20 cellular contexts compared by ENCODE assay signal in genomic region chr18:52319423-52319822, GRCh38. TPM values are rescaled to one million over a fixed set of nuclear protein-coding genes. Genes with fewer than 3 reads are reported as not detected.
DNase-seq lines count a peak whose midpoint lies in the region; ATAC-seq and TF ChIP-seq lines count a peak whose summit lies in the region.
"Had no signal": no experiment of that assay in that cellular context is flagged by ENCODE, and none has a peak within 500 bp of the region (broad histone marks: within the 10 kb centered on the region; RNA-seq: fewer than 3 reads in every experiment).

No MANE protein-coding gene starts in this region.

- no peak overlapping the region for H2AK5ac ChIP-seq in mesendoderm (ENCODE audit: low read length)

- H3K27me3 ChIP-seq in A673 (replicated peaks; ENCODE audit: insufficient read depth, low read depth, low read length, poor library complexity) (no peaks in the 10 kb centered on the region), GM23338 (ENCODE audit: insufficient read depth) (no peaks in the 10 kb centered on the region), mesendoderm (ENCODE audit: insufficient read depth, low read length, poor library complexity) (no peaks in the 10 kb centered on the region)

- no peak overlapping the region for H3K4me3 Mint-ChIP-seq in GM23338
- H3K4me3 Mint-ChIP-seq: CD8-positive, alpha-beta memory T cell had no signal

- H3K27ac ChIP-seq in A673 (ENCODE audit: low read depth, low read length, poor library complexity, severe bottlenecking) (no peak overlapping the region), GM23338 (ENCODE audit: low read depth) (no peak overlapping the region), mesendoderm (ENCODE audit: low read depth, low read length) (no peak overlapping the region)
- H3K27ac ChIP-seq: HL-60 had no signal

- H3K4ac ChIP-seq in mesendoderm (ENCODE audit: low read depth, low read length) = peak overlapping the region; percentile 37

- intact Hi-C loops in A673 (cut with micrococcal nuclease; ENCODE audit: unreplicated experiment) = loop anchor here (2.0 kb wide), 1 partner anchor 33 kb away; no protein-coding TSS in a partner anchor

- BruUV-seq in A673 (replicated peaks; lab: Mats Ljungman, UMichigan) = no TSS peak

- H3F3A ChIP-seq in GM23338 (replicated peaks; ENCODE audit: low read depth) = no peaks in the 10 kb centered on the region

- H3K79me1 ChIP-seq in mesendoderm (ENCODE audit: low read length) = no peaks in the 10 kb centered on the region

- H3K36me3 Mint-ChIP-seq in GM23338 (ENCODE audit: low read depth) = peaks cover 6% of the 10 kb centered on the region
- H3K36me3 Mint-ChIP-seq: CD8-positive, alpha-beta memory T cell had no signal

- H3K9ac ChIP-seq in mesendoderm (ENCODE audit: low read length) = no peak overlapping the region

- H3K9me3 Mint-ChIP-seq in GM23338 = peaks cover 12% of the 10 kb centered on the region

- H3K4me3 ChIP-seq in A673 (ENCODE audit: low read depth, low read length, poor library complexity, severe bottlenecking) (no peak overlapping the region), GM23338 (no peak overlapping the region), astrocyte of the spinal cord (ENCODE audit: low read depth, low read length) (no peak overlapping the region), mesendoderm (ENCODE audit: low read length) (no peak overlapping the region)
- H3K4me3 ChIP-seq: HAP-1 had no signal

- no peak overlapping the region for H4K5ac ChIP-seq in mesendoderm (ENCODE audit: low read length)

- peaks cover 5% of the 10 kb centered on the region; the same call in 1 of the 2 replicates for H3K9me2 ChIP-seq in GM23338 (ENCODE audit: insufficient read depth)

- H2BK5ac ChIP-seq in mesendoderm (ENCODE audit: low read length) = no peak overlapping the region

- no peak for TF ChIP-seq CTCF in A673 (conservative IDR thresholded peaks at IDR 0.05; ENCODE audit: low read depth, low read length)
- TF ChIP-seq CTCF in GM23338 (conservative IDR thresholded peaks at IDR 0.05; ENCODE audit: low read depth in 2 of 2) = no peak
- no peak for TF ChIP-seq CTCF in astrocyte of the spinal cord (IDR thresholded peaks at IDR 0.05; ENCODE audit: low read depth, low read length)

- H2BK15ac ChIP-seq in mesendoderm (replicated peaks; ENCODE audit: low read depth) = no peak overlapping the region

- CTCF ChIA-PET in A673 (lab: Charles Lee) = no interaction called here

- no peaks in the 10 kb centered on the region for H3K36me3 ChIP-seq in A673 (ENCODE audit: insufficient read depth, low read length, poor library complexity, severe bottlenecking)
- H3K36me3 ChIP-seq in GM23338 (ENCODE audit: insufficient read depth) = no peaks in the 10 kb centered on the region
- H3K36me3 ChIP-seq in mesendoderm (ENCODE audit: control insufficient read depth, insufficient read depth, low read length) = no peaks in the 10 kb centered on the region
- H3K36me3 ChIP-seq: HAP-1 had no signal

- ATAC-seq in GM23338 (no peak), HG02884 (IDR thresholded peaks at IDR 0.05; ENCODE audit: unreplicated experiment) (no peak)
- ATAC-seq: SK-N-SH treated with all-trans-retinoic acid at 6 μM for 48 hours had no signal

- H3K9me3 ChIP-seq in A673 (ENCODE audit: low read depth, low read length, poor library complexity, severe bottlenecking) = no peaks in the 10 kb centered on the region
- H3K9me3 ChIP-seq: HAP-1 had no signal

- no peak overlapping the region for H2BK120ac ChIP-seq in mesendoderm (ENCODE audit: low read depth, low read length)

- peak overlapping the region; percentile 60; the same call in 1 of the 2 replicates for H2AFZ ChIP-seq in GM23338

- no peak overlapping the region for H3K23ac ChIP-seq in mesendoderm (ENCODE audit: low read length)

- DNase-seq in A673 (ENCODE audit: low spot score) = peak; percentile 92
- DNase-seq in GM23338 (ENCODE audit: low spot score) = no peak
- peak; percentile 26 for DNase-seq in astrocyte of the spinal cord (ENCODE audit: low read depth, low spot score)
- DNase-seq in mesendoderm = peak; percentile 66
- no peak for DNase-seq in C1 segment of cervical spinal cord (lab: John Stamatoyannopoulos, UW)
- DNase-seq in 8988T = no peak
- no peak for DNase-seq in stimulated activated CD4-positive, alpha-beta T cell treated with anti-CD3 and anti-CD28 coated beads, Interleukin-12 subunit alpha, Interleukin-12 subunit beta, amount 100 ng/mL, for 4 hours
- DNase-seq: CD8-positive, alpha-beta memory T cell; IMR-90; NCI-H1417; NCI-H187 treated with DMSO at 0.1 percent for 48 hours; NCI-H2227 treated with DMSO at 0.1 percent for 48 hours; NCI-H510A treated with DMSO at 0.1 percent for 48 hours; NCI-H82; SHP77 had no signal

- no peaks in the 10 kb centered on the region for H3K27me3 Mint-ChIP-seq in GM23338 (ENCODE audit: insufficient read depth, low read depth, poor library complexity)
- H3K27me3 Mint-ChIP-seq: CD8-positive, alpha-beta memory T cell had no signal

- no peak overlapping the region for H3K27ac Mint-ChIP-seq in GM23338
- H3K27ac Mint-ChIP-seq: CD8-positive, alpha-beta memory T cell had no signal

- no peak overlapping the region for H3K56ac ChIP-seq in mesendoderm (ENCODE audit: low read length)

- peak overlapping the region; percentile 47 for H3K18ac ChIP-seq in mesendoderm (ENCODE audit: low read length)

- peak overlapping the region; percentile 70 for H4K8ac ChIP-seq in mesendoderm (ENCODE audit: low read depth, low read length)

- WGBS in mesendoderm (ENCODE audit: extremely low coverage, insufficient coverage, low lambda C conversion rate) = no CpG with 5 or more reads among the region's 5 CpGs

- H3K4me2 ChIP-seq in GM23338 (no peak overlapping the region), mesendoderm (ENCODE audit: low read length) (no peak overlapping the region)

- no peaks in the 10 kb centered on the region for H4K20me1 ChIP-seq in GM23338 (replicated peaks; ENCODE audit: insufficient read depth)

- H3K79me2 ChIP-seq in GM23338 (replicated peaks; ENCODE audit: insufficient read depth) (no peaks in the 10 kb centered on the region), mesendoderm (ENCODE audit: control insufficient read depth, insufficient read depth, low read length) (no peaks in the 10 kb centered on the region)

- POLR2A ChIA-PET in A673 (lab: Charles Lee; ENCODE audit: low non-redundant PET) = no interaction called here

- in situ Hi-C loops in astrocyte of the spinal cord (cut with HindIII; ENCODE audit: low sequenced_read_pairs) = no loop called here

- H3K4me1 ChIP-seq in A673 (ENCODE audit: insufficient read depth, low read length, poor library complexity, severe bottlenecking) (peaks cover 16% of the 10 kb centered on the region), GM23338 (ENCODE audit: insufficient read depth) (peaks cover 9% of the 10 kb centered on the region), mesendoderm (ENCODE audit: control insufficient read depth, low read depth, low read length) (peaks cover 2% of the 10 kb centered on the region)
- H3K4me1 ChIP-seq: HAP-1 had no signal

- peaks cover 14% of the 10 kb centered on the region for H3K4me1 Mint-ChIP-seq in GM23338
- H3K4me1 Mint-ChIP-seq: CD8-positive, alpha-beta memory T cell had no signal

RNA-seq across cellular contexts. Expression of gene DCC, which starts 20.6 kb away (rescaled TPM):
- 93.0 and 99.5 TPM in 2 replicates for total RNA-seq in A673 (2021)
- 0.70 and 0.73 TPM in 2 replicates for total RNA-seq in GM23338 (2014; rRNA removed; shearing (Covaris generic))
- 0.53 and 0.99 TPM in 2 replicates for polyA plus RNA-seq in GM23338 (2016; fragmentation: Nextera tagmentation; extraction: Ambion mirVana)
- 0.25 TPM for polyA plus RNA-seq in mesendoderm (2013, experiment 1 of 2)
- polyA plus RNA-seq in mesendoderm (2013, experiment 2 of 2) = 0.27 TPM
- total RNA-seq: CD8-positive, alpha-beta memory T cell; RPMI7951 had no signal
- polyA plus RNA-seq: CD8-positive, alpha-beta memory T cell had no signal

Comparison
In these comparisons a context has a peak if more than half of its experiments do, and no peak if none do; other contexts are left out.
1. DNase-seq: peak in A673 (single experiment), astrocyte of the spinal cord (single experiment) and mesendoderm (single experiment); none in GM23338 (single experiment), C1 segment of cervical spinal cord (0 of 14), 8988T (single experiment) and stimulated activated CD4-positive, alpha-beta T cell treated with anti-CD3 and anti-CD28 coated beads, Interleukin-12 subunit alpha, Interleukin-12 subunit beta, amount 100 ng/mL, for 4 hours (single experiment).
2. RNA of gene DCC, which starts 20.6 kb away (total RNA-seq): 93.0 to 99.5 TPM in A673; 0.70 to 0.73 TPM in GM23338; every median in the first group is over 10 times any median in the second.